ENCODE assay signal across 8 cellular contexts in the genomic region with DNA sequence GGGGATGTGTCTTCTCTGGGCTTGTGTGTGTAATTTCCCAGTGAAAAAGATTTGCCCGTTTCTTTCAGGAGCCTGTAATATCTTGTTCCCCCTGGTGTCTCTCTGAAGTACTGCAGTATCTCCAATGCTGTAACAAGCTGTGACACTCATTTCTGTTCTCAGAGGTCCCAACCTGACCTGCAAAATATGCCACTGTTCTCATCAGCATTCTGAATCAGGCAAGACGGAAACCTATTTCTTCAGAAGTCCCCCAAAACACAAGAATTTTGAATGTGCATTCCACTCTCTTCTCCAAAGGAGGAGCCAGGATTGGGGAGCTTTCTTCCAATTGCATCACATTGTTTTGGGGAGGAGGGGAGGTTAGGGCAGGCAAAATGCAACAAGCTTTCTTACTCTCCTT.
DNase-seq lines count a peak whose midpoint lies in the region; ATAC-seq and TF ChIP-seq lines count a peak whose summit lies in the region.

No MANE protein-coding gene starts in this region.

- no peaks in the 10 kb centered on the region for H3F3A ChIP-seq in OCI-LY1 (ENCODE audit: insufficient read depth, low read length)

- H3K27me3 ChIP-seq in CD4-positive, alpha-beta T cell (ENCODE audit: control insufficient read depth, insufficient read depth, low read length) = peaks cover 7% of the 10 kb centered on the region
- H3K27me3 ChIP-seq in OCI-LY1 (ENCODE audit: insufficient read depth, low read length) (0 out of 2 replicates have a peak, but pooled peaks cover 3% of the 10 kb centered on the region), endodermal cell (ENCODE audit: control insufficient read depth, insufficient read depth, low read length, poor library complexity, severe bottlenecking) (no peaks in the 10 kb centered on the region)
- H3K27me3 ChIP-seq in naive thymus-derived CD4-positive, alpha-beta T cell (ENCODE audit: control insufficient read depth in 2 of 2, insufficient read depth in 2 of 2, low read length in 2 of 2) = no peaks in the 10 kb centered on the region

- no peaks in the 10 kb centered on the region for H4K20me1 ChIP-seq in OCI-LY1 (ENCODE audit: insufficient read depth, low read length)

- intact Hi-C loops in CD4-positive, alpha-beta T cell (cut with DNase I, micrococcal nuclease) = loop anchor here in 1 of 2 experiments (2.0 kb wide), 1 partner anchor 462 kb away; no protein-coding TSS in a partner anchor
- intact Hi-C loops in naive thymus-derived CD4-positive, alpha-beta T cell (cut with micrococcal nuclease) = loop anchor here in 1 of 2 donors (1.0 kb wide), 1 partner anchor 463 kb away; no protein-coding TSS in a partner anchor

- TF ChIP-seq CTCF in CD4-positive, alpha-beta T cell (IDR thresholded peaks at IDR 0.05) = peak; percentile 17
- TF ChIP-seq CTCF in GM20000 (IDR thresholded peaks at IDR 0.05; ENCODE audit: extremely low read depth, missing control alignments) (peak; percentile 22), OCI-LY1 (IDR thresholded peaks at IDR 0.05; ENCODE audit: low read length) (peak; percentile 69), endodermal cell (conservative IDR thresholded peaks at IDR 0.05) (peak; percentile 86)

- POLR2A ChIA-PET in CD4-positive, alpha-beta T cell (lab: Charles Lee) = interaction anchor here (0.6 kb wide), 1 partner anchor 472 kb away, joined by 3 read pairs; no protein-coding TSS in a partner anchor
- POLR2A ChIA-PET in naive thymus-derived CD4-positive, alpha-beta T cell (lab: Charles Lee) = no interaction called here

- ATAC-seq in CD4-positive, alpha-beta T cell (ENCODE audit: poor library complexity) = no peak
- peak; percentile 55 for ATAC-seq in naive thymus-derived CD4-positive, alpha-beta T cell
- no peak for ATAC-seq in GM21737 (IDR thresholded peaks at IDR 0.05; ENCODE audit: unreplicated experiment)

- DNase-seq in CD4-positive, alpha-beta T cell = no peak
- DNase-seq in GM20000 (ENCODE audit: low spot score) (peak; percentile 40), endodermal cell (peak; percentile 72), ecto neural progenitor cell (ENCODE audit: low spot score) (no peak), NCI-H774 (lab: John Stamatoyannopoulos, UW) (no peak)
- DNase-seq in naive thymus-derived CD4-positive, alpha-beta T cell = peak in 1 of 9 donors; percentile 5

- H3K79me2 ChIP-seq in OCI-LY1 (ENCODE audit: insufficient read depth, low read length) = no peaks in the 10 kb centered on the region

- no peak overlapping the region for H3K9ac ChIP-seq in OCI-LY1 (ENCODE audit: low read length)
- H3K9ac ChIP-seq in endodermal cell (ENCODE audit: extremely low read depth, low read length, poor library complexity, severe bottlenecking) = no peak overlapping the region

- peaks cover 12% of the 10 kb centered on the region for H3K9me3 ChIP-seq in CD4-positive, alpha-beta T cell (ENCODE audit: control insufficient read depth, low read length)
- H3K9me3 ChIP-seq in OCI-LY1 (ENCODE audit: low read length) (0 out of 2 replicates have a peak, but pooled peaks cover 4% of the 10 kb centered on the region), endodermal cell (ENCODE audit: control insufficient read depth, low read length) (peaks cover 15% of the 10 kb centered on the region)
- H3K9me3 ChIP-seq in naive thymus-derived CD4-positive, alpha-beta T cell (ENCODE audit: control insufficient read depth in 2 of 3, low read length in 3 of 3) = peaks cover 0 to 9% (median 0%) of the 10 kb centered on the region in 3 experiments

- CTCF ChIA-PET in CD4-positive, alpha-beta T cell (lab: Charles Lee) = no interaction called here
- CTCF ChIA-PET in naive thymus-derived CD4-positive, alpha-beta T cell (lab: Charles Lee) = interaction anchor here (0.6 to 1.2 kb wide), 2 partner anchors 464 to 562 kb away, joined by 3 read pairs; no protein-coding TSS in a partner anchor

- no peak overlapping the region for H3K27ac ChIP-seq in CD4-positive, alpha-beta T cell (ENCODE audit: low read depth, low read length)
- H3K27ac ChIP-seq in OCI-LY1 (ENCODE audit: low read depth, low read length, poor library complexity, severe bottlenecking) (no peak overlapping the region), endodermal cell (ENCODE audit: low read depth, low read length) (no peak overlapping the region)
- H3K27ac ChIP-seq in naive thymus-derived CD4-positive, alpha-beta T cell (ENCODE audit: low read depth, low read length) = no peak overlapping the region

- H3K9me3 Mint-ChIP-seq in CD4-positive, alpha-beta T cell = no peaks in the 10 kb centered on the region
- H3K9me3 Mint-ChIP-seq in endodermal cell = peaks cover 10% of the 10 kb centered on the region
- H3K9me3 Mint-ChIP-seq in naive thymus-derived CD4-positive, alpha-beta T cell = peaks cover 7 to 39% (median 15%) of the 10 kb centered on the region in 11 donors

- no peak overlapping the region for H3K4me3 Mint-ChIP-seq in CD4-positive, alpha-beta T cell
- no peak overlapping the region for H3K4me3 Mint-ChIP-seq in endodermal cell
- H3K4me3 Mint-ChIP-seq in naive thymus-derived CD4-positive, alpha-beta T cell = no peak overlapping the region

- H3K4me1 Mint-ChIP-seq in CD4-positive, alpha-beta T cell (ENCODE audit: low read depth) = no peaks in the 10 kb centered on the region
- no peaks in the 10 kb centered on the region for H3K4me1 Mint-ChIP-seq in endodermal cell
- H3K4me1 Mint-ChIP-seq in naive thymus-derived CD4-positive, alpha-beta T cell = no peaks in the 10 kb centered on the region

- no peaks in the 10 kb centered on the region for H3K9me2 ChIP-seq in OCI-LY1 (ENCODE audit: low read depth, low read length)

- 35 to 36% methylated on average over 2 of the region's 2 CpGs for WGBS in endodermal cell (ENCODE audit: insufficient coverage in 1 of 2, insufficient read length in 1 of 2), 2 experiments

- H3K4me3 ChIP-seq in OCI-LY1 (ENCODE audit: low read depth, low read length, poor library complexity, severe bottlenecking) (no peak overlapping the region), endodermal cell (ENCODE audit: low read length) (no peak overlapping the region)
- H3K4me3 ChIP-seq in naive thymus-derived CD4-positive, alpha-beta T cell (ENCODE audit: low read length) = no peak overlapping the region

- no peaks in the 10 kb centered on the region for H3K4me1 ChIP-seq in OCI-LY1 (ENCODE audit: insufficient read depth, low read length, severe bottlenecking)
- H3K4me1 ChIP-seq in endodermal cell (ENCODE audit: control insufficient read depth, insufficient read depth, low read length) = no peaks in the 10 kb centered on the region
- no peaks in the 10 kb centered on the region for H3K4me1 ChIP-seq in naive thymus-derived CD4-positive, alpha-beta T cell (ENCODE audit: control insufficient read depth in 2 of 2, insufficient read depth in 2 of 2, low read length in 2 of 2)

- H3K36me3 Mint-ChIP-seq in CD4-positive, alpha-beta T cell (ENCODE audit: low read depth) = no peaks in the 10 kb centered on the region
- H3K36me3 Mint-ChIP-seq in endodermal cell (ENCODE audit: low read depth) = no peaks in the 10 kb centered on the region
- H3K36me3 Mint-ChIP-seq in naive thymus-derived CD4-positive, alpha-beta T cell = no peaks in the 10 kb centered on the region

- H2AFZ ChIP-seq in OCI-LY1 (ENCODE audit: low read length) = no peak overlapping the region

- no peak overlapping the region for H3K4me2 ChIP-seq in OCI-LY1 (ENCODE audit: low read length)

- H3K27ac Mint-ChIP-seq in CD4-positive, alpha-beta T cell = no peak overlapping the region
- H3K27ac Mint-ChIP-seq in endodermal cell = no peak overlapping the region
- no peak overlapping the region for H3K27ac Mint-ChIP-seq in naive thymus-derived CD4-positive, alpha-beta T cell

- no peaks in the 10 kb centered on the region for H3K36me3 ChIP-seq in OCI-LY1 (ENCODE audit: insufficient read depth, low read length)
- no peaks in the 10 kb centered on the region for H3K36me3 ChIP-seq in endodermal cell (ENCODE audit: control insufficient read depth, insufficient read depth, low read length)
- no peaks in the 10 kb centered on the region for H3K36me3 ChIP-seq in naive thymus-derived CD4-positive, alpha-beta T cell (ENCODE audit: control insufficient read depth in 2 of 3, insufficient read depth in 3 of 3, low read length in 3 of 3)

- H3K27me3 Mint-ChIP-seq in CD4-positive, alpha-beta T cell = peaks cover 11% of the 10 kb centered on the region
- peaks cover 2% of the 10 kb centered on the region for H3K27me3 Mint-ChIP-seq in endodermal cell (ENCODE audit: insufficient read depth)
- peaks cover 0 to 46% (median 4%) of the 10 kb centered on the region in 5 donors for H3K27me3 Mint-ChIP-seq in naive thymus-derived CD4-positive, alpha-beta T cell

Comparison
In these comparisons a context has a peak if more than half of its experiments do, and no peak if none do; other contexts are left out.
1. DNase-seq: peak in GM20000 (single experiment) and endodermal cell (single experiment); none in CD4-positive, alpha-beta T cell (0 of 10), ecto neural progenitor cell (single experiment) and NCI-H774 (single experiment).
2. CTCF ChIP-seq: peak in every context shown above with its lines; median percentile 86 in endodermal cell; 69 in OCI-LY1; 22 in GM20000; 17 in CD4-positive, alpha-beta T cell.